Comparison of ENCODE assay signal across 18 cellular contexts in genomic region chr2:33230877-33231276, GRCh38.
"Had no signal": no experiment of that assay in that cellular context is flagged by ENCODE, and none has a peak within 500 bp of the region (broad histone marks: within the 10 kb centered on the region; RNA-seq: fewer than 3 reads in every experiment).

No MANE protein-coding gene starts in this region.

- H3K36me3 Mint-ChIP-seq: activated naive CD8-positive, alpha-beta T cell treated with anti-CD3 and anti-CD28 coated beads, Interleukin-2, amount 10 ng/mL, durations not matched to agents 7 days and 5 days; naive thymus-derived CD8-positive, alpha-beta T cell had no signal

- H3K4me3 ChIP-seq: gastrocnemius medialis, heart right ventricle, mucosa of descending colon, upper lobe of right lung had no signal

- FAIRE-seq: colon, endothelial cell of umbilical vein, islet of Langerhans had no signal

- H3K4me1 Mint-ChIP-seq: activated CD4-positive, alpha-beta memory T cell treated with anti-CD3 and anti-CD28 coated beads, Interleukin-2, amount 10 ng/mL, durations not matched to agents 7 days and 5 days; activated naive CD8-positive, alpha-beta T cell treated with anti-CD3 and anti-CD28 coated beads, Interleukin-2, amount 10 ng/mL, durations not matched to agents 7 days and 5 days; naive thymus-derived CD8-positive, alpha-beta T cell had no signal

- H3K27ac ChIP-seq: gastrocnemius medialis, heart right ventricle, upper lobe of right lung had no signal

- H3K36me3 ChIP-seq: gastrocnemius medialis, heart right ventricle, upper lobe of right lung had no signal

- ATAC-seq: gastrocnemius medialis; heart right ventricle; left lobe of liver; mucosa of descending colon; naive thymus-derived CD8-positive, alpha-beta T cell; right cardiac atrium; upper lobe of right lung had no signal

- H3K9me3 Mint-ChIP-seq: activated CD4-positive, alpha-beta memory T cell treated with anti-CD3 and anti-CD28 coated beads, Interleukin-2, amount 10 ng/mL, durations not matched to agents 7 days and 5 days; activated naive CD8-positive, alpha-beta T cell treated with anti-CD3 and anti-CD28 coated beads, Interleukin-2, amount 10 ng/mL, durations not matched to agents 7 days and 5 days; naive thymus-derived CD8-positive, alpha-beta T cell had no signal

- DNase-seq: activated CD4-positive, alpha-beta memory T cell treated with anti-CD3 and anti-CD28 coated beads, Interleukin-2, amount 10 ng/mL, durations not matched to agents 7 days and 5 days; activated naive CD8-positive, alpha-beta T cell treated with anti-CD3 and anti-CD28 coated beads, Interleukin-2, amount 10 ng/mL, durations not matched to agents 7 days and 5 days; activated T-cell treated with anti-CD3 and anti-CD28 coated beads, Interleukin-2, amount 50 U/mL, for 48 hours; anterior cingulate cortex; effector CD4-positive, alpha-beta T cell; gastrocnemius medialis; heart right ventricle; mucosa of descending colon; naive thymus-derived CD8-positive, alpha-beta T cell; right cardiac atrium; stimulated activated naive CD4-positive, alpha-beta T cell; substantia nigra; upper lobe of right lung had no signal

- H3K9me3 ChIP-seq: gastrocnemius medialis, heart right ventricle, mucosa of descending colon, upper lobe of right lung had no signal

- H3K4me3 Mint-ChIP-seq: activated CD4-positive, alpha-beta memory T cell treated with anti-CD3 and anti-CD28 coated beads, Interleukin-2, amount 10 ng/mL, durations not matched to agents 7 days and 5 days; activated naive CD8-positive, alpha-beta T cell treated with anti-CD3 and anti-CD28 coated beads, Interleukin-2, amount 10 ng/mL, durations not matched to agents 7 days and 5 days; naive thymus-derived CD8-positive, alpha-beta T cell had no signal

- H3K27me3 Mint-ChIP-seq: progenitor cell of endocrine pancreas had no signal

- H3K27me3 ChIP-seq: gastrocnemius medialis, heart right ventricle, upper lobe of right lung had no signal

- H3K4me1 ChIP-seq: gastrocnemius medialis, heart right ventricle, upper lobe of right lung had no signal

- H3K27ac Mint-ChIP-seq: activated CD4-positive, alpha-beta memory T cell treated with anti-CD3 and anti-CD28 coated beads, Interleukin-2, amount 10 ng/mL, durations not matched to agents 7 days and 5 days; activated naive CD8-positive, alpha-beta T cell treated with anti-CD3 and anti-CD28 coated beads, Interleukin-2, amount 10 ng/mL, durations not matched to agents 7 days and 5 days; naive thymus-derived CD8-positive, alpha-beta T cell; progenitor cell of endocrine pancreas had no signal
